In genomic region chr7:86202833-86203232, GRCh38 we compare ENCODE assay signal across 40 cellular contexts.
"Had no signal": no experiment of that assay in that cellular context is flagged by ENCODE, and none has a peak within 500 bp of the region (broad histone marks: within the 10 kb centered on the region; RNA-seq: fewer than 3 reads in every experiment).

No MANE protein-coding gene starts in this region.

- FAIRE-seq: astrocyte, bronchial epithelial cell had no signal

- H3K4me1 Mint-ChIP-seq: activated naive CD4-positive, alpha-beta T cell treated with anti-CD3 and anti-CD28 coated beads, Interleukin-2, amount 10 ng/mL, durations not matched to agents 7 days and 5 days; activated naive CD4-positive, alpha-beta T cell treated with anti-CD3 and anti-CD28 coated beads, Interleukin-2, amount 50 U/mL, for 24 hours; activated naive CD8-positive, alpha-beta T cell treated with anti-CD3 and anti-CD28 coated beads for 36 hours; activated naive CD8-positive, alpha-beta T cell treated with anti-CD3 and anti-CD28 coated beads, Interleukin-2, amount 10 ng/mL, durations not matched to agents 7 days and 5 days; activated naive CD8-positive, alpha-beta T cell treated with anti-CD3 and anti-CD28 coated beads, Interleukin-2, amount 50 U/mL, for 24 hours; activated T-helper 17 cell treated with anti-CD3 and anti-CD28 coated beads, Interleukin-2, amount 50 U/mL, for 72 hours; brain; central memory CD8-positive, alpha-beta T cell had no signal

- H3K27ac Mint-ChIP-seq: activated naive CD4-positive, alpha-beta T cell treated with anti-CD3 and anti-CD28 coated beads for 36 hours; activated naive CD4-positive, alpha-beta T cell treated with anti-CD3 and anti-CD28 coated beads, Interleukin-2, amount 10 ng/mL, durations not matched to agents 7 days and 5 days; activated naive CD4-positive, alpha-beta T cell treated with anti-CD3 and anti-CD28 coated beads, Interleukin-2, amount 50 U/mL, for 24 hours; activated naive CD4-positive, alpha-beta T cell treated with anti-CD3 and anti-CD28 coated beads, Interleukin-2, amount 50 U/mL, for 72 hours; activated naive CD8-positive, alpha-beta T cell; activated naive CD8-positive, alpha-beta T cell treated with anti-CD3 and anti-CD28 coated beads for 36 hours; activated naive CD8-positive, alpha-beta T cell treated with anti-CD3 and anti-CD28 coated beads, Interleukin-2, amount 10 ng/mL, durations not matched to agents 7 days and 5 days; activated naive CD8-positive, alpha-beta T cell treated with anti-CD3 and anti-CD28 coated beads, Interleukin-2, amount 50 U/mL, for 24 hours; activated T-cell treated with anti-CD3 and anti-CD28 coated beads, Interleukin-2, amount 50 U/mL, for 24 hours; activated T-cell treated with anti-CD3 and anti-CD28 coated beads, Interleukin-2, amount 50 U/mL, for 72 hours; activated T-helper 1 cell treated with anti-CD3 and anti-CD28 coated beads, Interleukin-12 subunit alpha, Interleukin-12 subunit beta, Interleukin-2, Interleukin-4 antibody, amounts not matched to agents 30 ng/mL and 10 ng/mL and 1 ng/mL, durations not matched to agents 14 hours and 24 hours and 36 hours; activated T-helper 17 cell treated with anti-CD3 and anti-CD28 coated beads, Interleukin-2, amount 50 U/mL, for 72 hours; activated T-helper 2 cell treated with anti-CD3 and anti-CD28 coated beads, Interferon-gamma antibody, Interleukin-2, Interleukin-4, amounts not matched to agents 10 μg/mL and 5 μg/mL and 100 μg/mL, durations not matched to agents 14 hours and 24 hours and 36 hours; brain had no signal

- H3K36me3 Mint-ChIP-seq: activated naive CD4-positive, alpha-beta T cell treated with anti-CD3 and anti-CD28 coated beads, Interleukin-2, amount 10 ng/mL, durations not matched to agents 7 days and 5 days; activated naive CD4-positive, alpha-beta T cell treated with anti-CD3 and anti-CD28 coated beads, Interleukin-2, amount 50 U/mL, for 24 hours; activated naive CD4-positive, alpha-beta T cell treated with anti-CD3 and anti-CD28 coated beads, Interleukin-2, amount 50 U/mL, for 72 hours; activated naive CD8-positive, alpha-beta T cell; activated naive CD8-positive, alpha-beta T cell treated with anti-CD3 and anti-CD28 coated beads for 36 hours; activated naive CD8-positive, alpha-beta T cell treated with anti-CD3 and anti-CD28 coated beads, Interleukin-2, amount 10 ng/mL, durations not matched to agents 7 days and 5 days; brain had no signal

- DNase-seq: activated effector memory CD4-positive, alpha-beta T cell treated with anti-CD3 and anti-CD28 coated beads, Interleukin-2, amount 50 U/mL, for 16 hours; activated effector memory CD4-positive, alpha-beta T cell treated with Interleukin-2 at 50 U/mL for 16 hours; activated gamma-delta T cell; activated gamma-delta T cell treated with Interleukin-2 at 50 U/mL for 16 hours; activated naive CD4-positive, alpha-beta T cell; activated naive CD4-positive, alpha-beta T cell treated with anti-CD3 and anti-CD28 coated beads for 36 hours; activated naive CD4-positive, alpha-beta T cell treated with anti-CD3 and anti-CD28 coated beads, Interleukin-2, amount 10 ng/mL, durations not matched to agents 7 days and 5 days; activated naive CD4-positive, alpha-beta T cell treated with anti-CD3 and anti-CD28 coated beads, Interleukin-2, amount 50 U/mL, for 16 hours; activated naive CD4-positive, alpha-beta T cell treated with Interleukin-2 at 50 U/mL for 16 hours; activated naive CD8-positive, alpha-beta T cell treated with anti-CD3 and anti-CD28 coated beads for 36 hours; activated naive CD8-positive, alpha-beta T cell treated with anti-CD3 and anti-CD28 coated beads, Interleukin-2, amount 10 ng/mL, durations not matched to agents 7 days and 5 days; activated naive CD8-positive, alpha-beta T cell treated with anti-CD3 and anti-CD28 coated beads, Interleukin-2, amount 50 U/mL, for 24 hours; activated T-cell treated with anti-CD3 and anti-CD28 coated beads for 4 hours; activated T-cell treated with anti-CD3 and anti-CD28 coated beads, Interleukin-2, amount 50 U/mL, for 1 hour; activated T-cell treated with anti-CD3 and anti-CD28 coated beads, Interleukin-2, amount 50 U/mL, for 24 hours; activated T-cell treated with anti-CD3 and anti-CD28 coated beads, Interleukin-2, amount 50 U/mL, for 4 hours; activated T-cell treated with anti-CD3 and anti-CD28 coated beads, Interleukin-2, amount 50 U/mL, for 48 hours; activated T-cell treated with anti-CD3 and anti-CD28 coated beads, Interleukin-2, amount 50 U/mL, for 72 hours; adrenal gland; amniotic stem cell; amygdala; anterior cingulate cortex; body of pancreas; brain microvascular endothelial cell; caudate nucleus; central memory CD4-positive, alpha-beta T cell; cerebellar nuclear complex had no signal

- H3K4me3 ChIP-seq: adrenal gland, ascending aorta, body of pancreas, breast epithelium, cardiac muscle cell had no signal

- H3K27me3 ChIP-seq: adrenal gland, ascending aorta, body of pancreas, brain microvascular endothelial cell, breast epithelium, cardiac muscle cell had no signal

- H3K4me3 Mint-ChIP-seq: activated naive CD4-positive, alpha-beta T cell treated with anti-CD3 and anti-CD28 coated beads for 36 hours; activated naive CD4-positive, alpha-beta T cell treated with anti-CD3 and anti-CD28 coated beads, Interleukin-2, amount 10 ng/mL, durations not matched to agents 7 days and 5 days; activated naive CD4-positive, alpha-beta T cell treated with anti-CD3 and anti-CD28 coated beads, Interleukin-2, amount 50 U/mL, for 24 hours; activated naive CD8-positive, alpha-beta T cell; activated naive CD8-positive, alpha-beta T cell treated with anti-CD3 and anti-CD28 coated beads for 36 hours; activated naive CD8-positive, alpha-beta T cell treated with anti-CD3 and anti-CD28 coated beads, Interleukin-2, amount 10 ng/mL, durations not matched to agents 7 days and 5 days; activated naive CD8-positive, alpha-beta T cell treated with anti-CD3 and anti-CD28 coated beads, Interleukin-2, amount 50 U/mL, for 24 hours; activated T-cell treated with anti-CD3 and anti-CD28 coated beads, Interleukin-2, amount 50 U/mL, for 24 hours; activated T-cell treated with anti-CD3 and anti-CD28 coated beads, Interleukin-2, amount 50 U/mL, for 4 hours; activated T-cell treated with anti-CD3 and anti-CD28 coated beads, Interleukin-2, amount 50 U/mL, for 72 hours; activated T-helper 1 cell treated with anti-CD3 and anti-CD28 coated beads, Interleukin-12 subunit alpha, Interleukin-12 subunit beta, Interleukin-2, Interleukin-4 antibody, amounts not matched to agents 30 ng/mL and 10 ng/mL and 1 ng/mL, durations not matched to agents 14 hours and 24 hours and 36 hours; activated T-helper 17 cell treated with anti-CD3 and anti-CD28 coated beads, Interleukin-2, amount 50 U/mL, for 72 hours; brain; central memory CD8-positive, alpha-beta T cell had no signal

- H3K27me3 Mint-ChIP-seq: activated naive CD4-positive, alpha-beta T cell treated with anti-CD3 and anti-CD28 coated beads, Interleukin-2, amount 10 ng/mL, durations not matched to agents 7 days and 5 days; activated naive CD4-positive, alpha-beta T cell treated with anti-CD3 and anti-CD28 coated beads, Interleukin-2, amount 50 U/mL, for 24 hours; activated naive CD8-positive, alpha-beta T cell; activated naive CD8-positive, alpha-beta T cell treated with anti-CD3 and anti-CD28 coated beads for 36 hours; activated naive CD8-positive, alpha-beta T cell treated with anti-CD3 and anti-CD28 coated beads, Interleukin-2, amount 10 ng/mL, durations not matched to agents 7 days and 5 days; activated naive CD8-positive, alpha-beta T cell treated with anti-CD3 and anti-CD28 coated beads, Interleukin-2, amount 50 U/mL, for 24 hours; activated T-cell treated with anti-CD3 and anti-CD28 coated beads, Interleukin-2, amount 50 U/mL, for 24 hours; activated T-helper 17 cell treated with anti-CD3 and anti-CD28 coated beads, Interleukin-2, amount 50 U/mL, for 72 hours; brain; central memory CD8-positive, alpha-beta T cell had no signal

- H3K9me3 Mint-ChIP-seq: activated naive CD4-positive, alpha-beta T cell treated with anti-CD3 and anti-CD28 coated beads, Interleukin-2, amount 50 U/mL, for 24 hours; activated naive CD8-positive, alpha-beta T cell treated with anti-CD3 and anti-CD28 coated beads, Interleukin-2, amount 50 U/mL, for 24 hours; activated T-cell treated with anti-CD3 and anti-CD28 coated beads, Interleukin-2, amount 50 U/mL, for 4 hours; central memory CD8-positive, alpha-beta T cell had no signal

- H3K27ac ChIP-seq: adrenal gland, ascending aorta, body of pancreas, brain microvascular endothelial cell, breast epithelium, cardiac muscle cell had no signal

- H3K9me3 ChIP-seq: adrenal gland, ascending aorta had no signal

- H3K36me3 ChIP-seq: adrenal gland, ascending aorta, brain microvascular endothelial cell, breast epithelium, cardiac muscle cell had no signal

- H3K4me1 ChIP-seq: adrenal gland, ascending aorta, body of pancreas, breast epithelium had no signal
